In genomic region chr22:39351689-39352214, GRCh38 we compare ENCODE assay signal across 9 cellular contexts. TPM values are rescaled to one million over a fixed set of nuclear protein-coding genes. Genes with fewer than 3 reads are reported as not detected.
DNase-seq lines count a peak whose midpoint lies in the region; ATAC-seq and TF ChIP-seq lines count a peak whose summit lies in the region.
"Had no signal": no experiment of that assay in that cellular context is flagged by ENCODE, and none has a peak within 500 bp of the region (broad histone marks: within the 10 kb centered on the region; RNA-seq: fewer than 3 reads in every experiment).

No MANE protein-coding gene starts in this region.

- intact Hi-C loops in left ventricle myocardium inferior (cut with micrococcal nuclease) (no loop called here), cardiac septum (cut with DNase I) (no loop called here), vagina (cut with DNase I) (no loop called here), tibial artery (cut with DNase I; ENCODE audit: low total_unique reads) (no loop called here)

- no peak for TF ChIP-seq CTCF in left ventricle myocardium inferior (IDR thresholded peaks at IDR 0.05; ENCODE audit: borderline replicate concordance)
- no peak for TF ChIP-seq CTCF in vagina (IDR thresholded peaks at IDR 0.05)
- no peak for TF ChIP-seq CTCF in tibial artery (IDR thresholded peaks at IDR 0.05)

- ATAC-seq in GM21619 (IDR thresholded peaks at IDR 0.05; ENCODE audit: unreplicated experiment) = no peak

- peaks cover 28% of the 10 kb centered on the region for H3K4me1 ChIP-seq in left ventricle myocardium inferior
- peaks cover 17% of the 10 kb centered on the region for H3K4me1 ChIP-seq in iPS-15b (ENCODE audit: control insufficient read depth, insufficient read depth, low read length)
- H3K4me1 ChIP-seq in vagina = peaks cover 47% of the 10 kb centered on the region
- peaks cover 0 to 28% (median 11%) of the 10 kb centered on the region in 4 donors for H3K4me1 ChIP-seq in tibial artery

- H3K27me3 ChIP-seq in left ventricle myocardium inferior (ENCODE audit: low read depth) (no peaks in the 10 kb centered on the region), iPS-15b (ENCODE audit: control insufficient read depth, insufficient read depth, low read length) (peaks cover 2% of the 10 kb centered on the region), vagina (no peaks in the 10 kb centered on the region), tibial artery (peaks cover 0 to 32% of the 10 kb centered on the region in 2 donors)

- H3K36me3 ChIP-seq in left ventricle myocardium inferior (no peaks in the 10 kb centered on the region), iPS-15b (ENCODE audit: control insufficient read depth, insufficient read depth, low read length) (no peaks in the 10 kb centered on the region), vagina (no peaks in the 10 kb centered on the region), tibial artery (no peaks in the 10 kb centered on the region)

- no peaks in the 10 kb centered on the region for H3K9me3 ChIP-seq in left ventricle myocardium inferior (replicated peaks)
- no peaks in the 10 kb centered on the region for H3K9me3 ChIP-seq in iPS-15b (ENCODE audit: control insufficient read depth, insufficient read depth, low read length)
- H3K9me3 ChIP-seq in vagina = no peaks in the 10 kb centered on the region
- H3K9me3 ChIP-seq in tibial artery = no peaks in the 10 kb centered on the region

- peak overlapping the region; percentile 55 for H3K9ac ChIP-seq in iPS-15b (ENCODE audit: low read depth, low read length)

- no peak for DNase-seq in left ventricle myocardium inferior
- DNase-seq in cardiac septum (ENCODE audit: low spot score) = no peak
- peak; percentile 72 for DNase-seq in SKM-1 treated with dmso at 0.1 percent for 144 hours (lab: John Stamatoyannopoulos, UW; ENCODE audit: unreplicated experiment)
- DNase-seq in vagina (ENCODE audit: extremely low spot score in 2 of 2) = peak in 1 of 2 donors; percentile 86
- no peak for DNase-seq in HCEC 1CT
- no peak for DNase-seq in tibial artery
- DNase-seq: NCI-H510A had no signal

- TF ChIP-seq POLR2A in vagina (IDR thresholded peaks at IDR 0.05) = no peak

- H3K27ac ChIP-seq in left ventricle myocardium inferior (replicated peaks) (peak overlapping the region; percentile 5), vagina (peak overlapping the region; percentile 89), tibial artery (no peak overlapping the region)

- peak overlapping the region; percentile 87 for H3K4me3 ChIP-seq in left ventricle myocardium inferior
- H3K4me3 ChIP-seq in iPS-15b (ENCODE audit: low read depth, low read length) = no peak overlapping the region
- no peak overlapping the region for H3K4me3 ChIP-seq in vagina
- no peak overlapping the region for H3K4me3 ChIP-seq in tibial artery

RNA-seq across cellular contexts. Expression of gene SYNGR1, which starts 2.0 kb away (rescaled TPM):
- 37.7 TPM for total RNA-seq in left ventricle myocardium inferior
- total RNA-seq in cardiac septum = 41.1 TPM
- 42.2 TPM for total RNA-seq in vagina

RNA-seq across cellular contexts. Expression of gene RPL3, which starts 32.3 kb away (rescaled TPM):
- total RNA-seq in left ventricle myocardium inferior (325 TPM), cardiac septum (317 TPM), vagina (2,613 TPM)

RNA-seq across cellular contexts. Expression of gene TAB1, which starts 47.8 kb away (rescaled TPM):
- total RNA-seq in left ventricle myocardium inferior = 19.4 TPM
- total RNA-seq in cardiac septum = 20.6 TPM
- 25.5 TPM for total RNA-seq in vagina

Comparison
In these comparisons a context has a peak if more than half of its experiments do, and no peak if none do; other contexts are left out.
1. H3K27ac ChIP-seq: peak in left ventricle myocardium inferior (single experiment) and vagina (single experiment); none in tibial artery (0 of 2).